Comparison of ENCODE assay signal across 8 cellular contexts in genomic region chr1:200628223-200628868, GRCh38. TPM values are rescaled to one million over a fixed set of nuclear protein-coding genes. Genes with fewer than 3 reads are reported as not detected.
DNase-seq lines count a peak whose midpoint lies in the region; ATAC-seq and TF ChIP-seq lines count a peak whose summit lies in the region.

No MANE protein-coding gene starts in this region.

- peak; percentile 69 for ATAC-seq in GM21526 (IDR thresholded peaks at IDR 0.05; ENCODE audit: low FRiP score, unreplicated experiment)
- peak; percentile 59 for ATAC-seq in activated naive CD8-positive, alpha-beta T cell treated with anti-CD3 and anti-CD28 coated beads, Interleukin-2, amount 10 ng/mL, durations not matched to agents 7 days and 5 days (ENCODE audit: low read depth)

- CTCF ChIA-PET in GM10248 (lab: Yijun Ruan, JAX) = interaction anchor here (0.7 to 2.4 kb wide), 12 partner anchors 10 to 413 kb away, joined by 3 to 12 read pairs (median 4); partner anchors contain the start of gene DDX59

- H3K4me2 ChIP-seq in Karpas-422 (ENCODE audit: low read depth, low read length, poor library complexity, severe bottlenecking) = peak overlapping the region; percentile 39

- POLR2A ChIA-PET in GM10248 (lab: Yijun Ruan, JAX) = interaction anchor here (1.4 kb wide), 1 partner anchor 42 kb away, joined by 7 read pairs; the partner anchor contains the start of gene DDX59
- POLR2A ChIA-PET in activated naive CD8-positive, alpha-beta T cell treated with anti-CD3 and anti-CD28 coated beads, Interleukin-2, amount 10 ng/mL, durations not matched to agents 7 days and 5 days (lab: Charles Lee) = interaction anchor here (2.0 kb wide), 1 partner anchor 41 kb away, joined by 14 read pairs; the partner anchor contains the start of gene DDX59

- H3K27me3 Mint-ChIP-seq in activated naive CD8-positive, alpha-beta T cell treated with anti-CD3 and anti-CD28 coated beads, Interleukin-2, amount 10 ng/mL, durations not matched to agents 7 days and 5 days = no peaks in the 10 kb centered on the region

- H3K9me3 ChIP-seq in Karpas-422 (ENCODE audit: low read length) (no peaks in the 10 kb centered on the region), prostate gland (no peaks in the 10 kb centered on the region)

- no peak overlapping the region for H3K4me3 ChIP-seq in Karpas-422 (ENCODE audit: low read length)
- H3K4me3 ChIP-seq in prostate gland = no peak overlapping the region
- H3K4me3 ChIP-seq in H7 (ENCODE audit: insufficient read depth, low read depth, low read length) = no peak overlapping the region

- no peaks in the 10 kb centered on the region for H3K9me2 ChIP-seq in Karpas-422 (replicated peaks; ENCODE audit: insufficient read depth, low read length)

- H3K36me3 ChIP-seq in Karpas-422 (ENCODE audit: insufficient read depth, low read length) (no peaks in the 10 kb centered on the region), prostate gland (no peaks in the 10 kb centered on the region), H7 (replicated peaks; ENCODE audit: control insufficient read depth, insufficient read depth, low read length) (no peaks in the 10 kb centered on the region)

- in situ Hi-C loops in ACHN (cut with HindIII; ENCODE audit: low pct_ligation_motif_present, low pct_unique_long_range_greater_than_20kb, low sequenced_read_pairs) = no loop called here

- no peak overlapping the region for H3K27ac ChIP-seq in Karpas-422 (ENCODE audit: low read length)
- no peak overlapping the region for H3K27ac ChIP-seq in prostate gland

- H3K9me3 Mint-ChIP-seq in activated naive CD8-positive, alpha-beta T cell treated with anti-CD3 and anti-CD28 coated beads, Interleukin-2, amount 10 ng/mL, durations not matched to agents 7 days and 5 days = no peaks in the 10 kb centered on the region

- no peak for TF ChIP-seq POLR2A in prostate gland (IDR thresholded peaks at IDR 0.05)

- WGBS in prostate gland = 81% methylated on average over 7 of the region's 7 CpGs

- H2AFZ ChIP-seq in Karpas-422 (ENCODE audit: low read length) = no peak overlapping the region

- no peaks in the 10 kb centered on the region for H4K20me1 ChIP-seq in Karpas-422 (ENCODE audit: insufficient read depth, low read depth, low read length)

- H3K9ac ChIP-seq in Karpas-422 (ENCODE audit: low read length) = no peak overlapping the region

- intact Hi-C loops in prostate gland (cut with DNase I) = no loop called here

- peak; percentile 75 for DNase-seq in GM10248 (ENCODE audit: extremely low spot score)
- no peak for DNase-seq in Karpas-422
- DNase-seq in activated naive CD8-positive, alpha-beta T cell treated with anti-CD3 and anti-CD28 coated beads, Interleukin-2, amount 10 ng/mL, durations not matched to agents 7 days and 5 days = no peak
- DNase-seq in ACHN = no peak
- no peak for DNase-seq in prostate gland (ENCODE audit: low spot score)
- DNase-seq in H7 = no peak
- DNase-seq in medulla oblongata (ENCODE audit: extremely low spot score) = no peak

- peaks cover 15% of the 10 kb centered on the region for H3K4me1 ChIP-seq in Karpas-422 (ENCODE audit: low read length)
- no peaks in the 10 kb centered on the region for H3K4me1 ChIP-seq in prostate gland (replicated peaks)

- H3K27me3 ChIP-seq in Karpas-422 (ENCODE audit: low read length) = no peaks in the 10 kb centered on the region
- H3K27me3 ChIP-seq in prostate gland (replicated peaks; ENCODE audit: insufficient read depth) = no peaks in the 10 kb centered on the region
- H3K27me3 ChIP-seq in H7 (ENCODE audit: control insufficient read depth, insufficient read depth, low read length) = no peaks in the 10 kb centered on the region

- H3K4me3 Mint-ChIP-seq in activated naive CD8-positive, alpha-beta T cell treated with anti-CD3 and anti-CD28 coated beads, Interleukin-2, amount 10 ng/mL, durations not matched to agents 7 days and 5 days = peak overlapping the region; percentile 56

- H3K79me2 ChIP-seq in Karpas-422 (ENCODE audit: low read length) = no peaks in the 10 kb centered on the region

- no peaks in the 10 kb centered on the region for H3K36me3 Mint-ChIP-seq in activated naive CD8-positive, alpha-beta T cell treated with anti-CD3 and anti-CD28 coated beads, Interleukin-2, amount 10 ng/mL, durations not matched to agents 7 days and 5 days

- peaks cover 31% of the 10 kb centered on the region for H3K4me1 Mint-ChIP-seq in activated naive CD8-positive, alpha-beta T cell treated with anti-CD3 and anti-CD28 coated beads, Interleukin-2, amount 10 ng/mL, durations not matched to agents 7 days and 5 days

- no peak for TF ChIP-seq CTCF in GM10248 (IDR thresholded peaks at IDR 0.05; ENCODE audit: control extremely low read depth, extremely low read depth, low read depth, missing control alignments)
- TF ChIP-seq CTCF in prostate gland (IDR thresholded peaks at IDR 0.05) = no peak

- peak overlapping the region; percentile 64 for H3K27ac Mint-ChIP-seq in activated naive CD8-positive, alpha-beta T cell treated with anti-CD3 and anti-CD28 coated beads, Interleukin-2, amount 10 ng/mL, durations not matched to agents 7 days and 5 days

RNA-seq across cellular contexts. Expression of gene KIF14, which starts 7.8 kb away (rescaled TPM):
- total RNA-seq in Karpas-422 (2014; rRNA removed; shearing (Covaris generic); ENCODE audit: low replicate concordance) = 12.4 and 15.2 TPM in 2 replicates
- 10 to 100 TPM; 20.1 to 20.3 TPM for total RNA-seq in activated naive CD8-positive, alpha-beta T cell treated with anti-CD3 and anti-CD28 coated beads, Interleukin-2, amount 10 ng/mL, durations not matched to agents 7 days and 5 days
- total RNA-seq in prostate gland = 1 to 10 TPM in 1 of 2 donors, under 1 TPM in 1; 0.23 to 1.7 TPM
- 16.3 and 26.9 TPM in 2 replicates for total RNA-seq in H7 (2014; rRNA removed; shearing (Covaris generic))

RNA-seq across cellular contexts. Expression of gene DDX59, which starts 41.4 kb away (rescaled TPM):
- total RNA-seq in Karpas-422 (2014; rRNA removed; shearing (Covaris generic); ENCODE audit: low replicate concordance) = 45.1 and 60.8 TPM in 2 replicates
- total RNA-seq in activated naive CD8-positive, alpha-beta T cell treated with anti-CD3 and anti-CD28 coated beads, Interleukin-2, amount 10 ng/mL, durations not matched to agents 7 days and 5 days = 10 to 100 TPM; 28.1 to 33.9 TPM
- 10 to 100 TPM; 19.5 to 28.1 TPM for total RNA-seq in prostate gland
- total RNA-seq in H7 (2014; rRNA removed; shearing (Covaris generic)) = 29.8 and 39.0 TPM in 2 replicates
